10 cellular contexts compared by ENCODE assay signal in genomic region chr5:8557728-8558127, GRCh38.
"Had no signal": no experiment of that assay in that cellular context is flagged by ENCODE, and none has a peak within 500 bp of the region (broad histone marks: within the 10 kb centered on the region; RNA-seq: fewer than 3 reads in every experiment).

No MANE protein-coding gene starts in this region.

- H3K9ac ChIP-seq: GM23248 had no signal

- H3K36me3 ChIP-seq: HAP-1 had no signal

- H2AFZ ChIP-seq: GM23248, GM23338 had no signal

- FAIRE-seq: H1 had no signal

- H3K4me2 ChIP-seq: GM23338 had no signal

- H3K4me1 ChIP-seq: HAP-1 had no signal

- ATAC-seq: GM23338, HCT116 had no signal

- H3K27ac ChIP-seq: GM23248 had no signal

- H3K4me3 ChIP-seq: GM23248, GM23338, HAP-1 had no signal

- DNase-seq: GM23248, GOT3, H7, H9, HCEC 1CT, HFFc6 had no signal
